In genomic region chr7:92622680-92623079, GRCh38 we compare ENCODE assay signal across 2 cellular contexts.
TF ChIP-seq lines count a peak whose summit lies in the region.

No MANE protein-coding gene starts in this region.

TF ChIP-seq in SK-N-SH, 30 proteins besides CTCF, POLR2A, EP300 and RAD21 (continued from another document):
- no peak for TF ChIP-seq IRF3 (IDR thresholded peaks at IDR 0.05; ENCODE audit: low read depth, low read length)
- TF ChIP-seq SIN3A (IDR thresholded peaks at IDR 0.05; ENCODE audit: borderline replicate concordance, low read depth, low read length): no peak
- TF ChIP-seq, protein P1, sequence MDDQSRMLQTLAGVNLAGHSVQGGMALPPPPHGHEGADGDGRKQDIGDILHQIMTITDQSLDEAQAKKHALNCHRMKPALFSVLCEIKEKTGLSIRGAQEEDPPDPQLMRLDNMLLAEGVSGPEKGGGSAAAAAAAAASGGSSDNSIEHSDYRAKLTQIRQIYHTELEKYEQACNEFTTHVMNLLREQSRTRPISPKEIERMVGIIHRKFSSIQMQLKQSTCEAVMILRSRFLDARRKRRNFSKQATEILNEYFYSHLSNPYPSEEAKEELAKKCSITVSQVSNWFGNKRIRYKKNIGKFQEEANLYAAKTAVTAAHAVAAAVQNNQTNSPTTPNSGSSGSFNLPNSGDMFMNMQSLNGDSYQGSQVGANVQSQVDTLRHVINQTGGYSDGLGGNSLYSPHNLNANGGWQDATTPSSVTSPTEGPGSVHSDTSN (IDR thresholded peaks at IDR 0.05): no peak
- TF ChIP-seq TCF12 (IDR thresholded peaks at IDR 0.05): no peak
- TF ChIP-seq RCOR1 (IDR thresholded peaks at IDR 0.05; ENCODE audit: low read length): no peak
- TF ChIP-seq FOXM1 (IDR thresholded peaks at IDR 0.05; ENCODE audit: low read depth): no peak
- TF ChIP-seq ELF1 (IDR thresholded peaks at IDR 0.05): no peak
- no peak for TF ChIP-seq YY1 (IDR thresholded peaks at IDR 0.05; ENCODE audit: low read depth)

TF ChIP-seq in SK-N-SH treated with all-trans-retinoic acid at 6 μM for 48 hours, 23 proteins besides CTCF, POLR2A, EP300 and RAD21 (continued from another document):
- TF ChIP-seq ZNF565 (CRISPR knock-in tag; conservative IDR thresholded peaks at IDR 0.05; ENCODE audit: low read depth) (no peak), TSHZ2 (CRISPR knock-in tag; IDR thresholded peaks at IDR 0.05) (no peak), ZC3H10 (CRISPR knock-in tag; IDR thresholded peaks at IDR 0.05) (no peak), ZFP3 (CRISPR knock-in tag; IDR thresholded peaks at IDR 0.05) (no peak), BACH2 (CRISPR knock-in tag; IDR thresholded peaks at IDR 0.05; ENCODE audit: borderline replicate concordance) (no peak), CSDC2 (CRISPR knock-in tag; IDR thresholded peaks at IDR 0.05) (no peak), RARB (CRISPR knock-in tag; IDR thresholded peaks at IDR 0.05) (no peak), CREB5 (CRISPR knock-in tag; IDR thresholded peaks at IDR 0.05; ENCODE audit: low read depth) (no peak), ISL1 (CRISPR knock-in tag; IDR thresholded peaks at IDR 0.05) (no peak), TCF4 (CRISPR knock-in tag; IDR thresholded peaks at IDR 0.05; ENCODE audit: borderline replicate concordance) (no peak), ESRRG (CRISPR knock-in tag; IDR thresholded peaks at IDR 0.05) (no peak)
- TF ChIP-seq, protein P2, sequence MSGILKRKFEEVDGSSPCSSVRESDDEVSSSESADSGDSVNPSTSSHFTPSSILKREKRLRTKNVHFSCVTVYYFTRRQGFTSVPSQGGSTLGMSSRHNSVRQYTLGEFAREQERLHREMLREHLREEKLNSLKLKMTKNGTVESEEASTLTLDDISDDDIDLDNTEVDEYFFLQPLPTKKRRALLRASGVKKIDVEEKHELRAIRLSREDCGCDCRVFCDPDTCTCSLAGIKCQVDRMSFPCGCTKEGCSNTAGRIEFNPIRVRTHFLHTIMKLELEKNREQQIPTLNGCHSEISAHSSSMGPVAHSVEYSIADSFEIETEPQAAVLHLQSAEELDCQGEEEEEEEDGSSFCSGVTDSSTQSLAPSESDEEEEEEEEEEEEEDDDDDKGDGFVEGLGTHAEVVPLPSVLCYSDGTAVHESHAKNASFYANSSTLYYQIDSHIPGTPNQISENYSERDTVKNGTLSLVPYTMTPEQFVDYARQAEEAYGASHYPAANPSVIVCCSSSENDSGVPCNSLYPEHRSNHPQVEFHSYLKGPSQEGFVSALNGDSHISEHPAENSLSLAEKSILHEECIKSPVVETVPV (CRISPR knock-in tag; IDR thresholded peaks at IDR 0.05): no peak
TF ChIP-seq in SK-N-SH treated with all-trans-retinoic acid at 6 μM for 48 hours: peak in this region for 0.
